In the genomic region with DNA sequence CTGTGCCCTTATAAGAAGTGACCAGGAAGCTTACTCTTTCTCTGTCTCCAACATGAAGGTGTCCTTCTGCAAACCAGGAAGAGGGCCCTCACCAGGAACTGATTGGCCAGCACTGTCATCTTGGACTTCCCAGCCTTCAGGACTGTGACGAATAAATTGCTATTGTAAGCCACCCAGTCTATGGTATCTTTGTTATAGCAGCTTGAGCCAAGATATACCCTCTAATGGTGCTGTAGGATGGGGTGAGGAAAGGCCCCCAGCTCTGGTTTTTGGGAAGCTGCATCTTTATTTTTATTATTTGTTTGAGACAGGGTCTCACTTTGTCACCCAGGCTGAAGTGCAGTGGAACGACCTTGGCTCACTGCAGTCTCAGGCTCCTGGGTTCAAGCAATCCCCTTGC, we compare ENCODE assay signal across 27 cellular contexts. TPM values are rescaled to one million over a fixed set of nuclear protein-coding genes. Genes with fewer than 3 reads are reported as not detected.
DNase-seq lines count a peak whose midpoint lies in the region; ATAC-seq and TF ChIP-seq lines count a peak whose summit lies in the region.
"Had no signal": no experiment of that assay in that cellular context is flagged by ENCODE, and none has a peak within 500 bp of the region (broad histone marks: within the 10 kb centered on the region; RNA-seq: fewer than 3 reads in every experiment).

No MANE protein-coding gene starts in this region.

- TF ChIP-seq EP300 in gastroesophageal sphincter (IDR thresholded peaks at IDR 0.05), result no peak

- H2BK12ac ChIP-seq in trophoblast cell (ENCODE audit: low read length), result peak overlapping the region; percentile 7

- H3K14ac ChIP-seq in trophoblast cell (ENCODE audit: low read length), result no peak overlapping the region

- TF ChIP-seq CTCF in C4-2B (conservative IDR thresholded peaks at IDR 0.05) (no peak), RWPE1 (conservative IDR thresholded peaks at IDR 0.05; ENCODE audit: low read depth) (no peak), gastroesophageal sphincter (IDR thresholded peaks at IDR 0.05) (no peak)

- peak overlapping the region; percentile 20 for H2BK5ac ChIP-seq in trophoblast cell (ENCODE audit: low read depth, low read length, poor library complexity)

- H3K27me3 ChIP-seq in trophoblast cell (ENCODE audit: insufficient read depth, low read length), result no peaks in the 10 kb centered on the region
- H3K27me3 ChIP-seq in gastroesophageal sphincter, result no peaks in the 10 kb centered on the region
- H3K27me3 ChIP-seq: adrenal gland, BE2C had no signal

- H3K4me2 ChIP-seq in trophoblast cell (ENCODE audit: low read length), result no peak overlapping the region

- H2AK5ac ChIP-seq in trophoblast cell (ENCODE audit: low read length), result no peak overlapping the region

- H4K8ac ChIP-seq in trophoblast cell (ENCODE audit: low read depth, low read length), result no peak overlapping the region

- no peak overlapping the region for H3K23ac ChIP-seq in trophoblast cell (ENCODE audit: low read length)

- H3K27ac ChIP-seq in C4-2B (peak overlapping the region; percentile 91), RWPE1 (peak overlapping the region; percentile 96), trophoblast cell (ENCODE audit: low read depth, low read length) (no peak overlapping the region), gastroesophageal sphincter (peak overlapping the region in 2 of 4 donors; percentile 86 to 93)

- no peak for TF ChIP-seq POLR2A in gastroesophageal sphincter (IDR thresholded peaks at IDR 0.05)

- H3K4ac ChIP-seq in trophoblast cell (ENCODE audit: low read depth, low read length), result peak overlapping the region; percentile 38

- no peak overlapping the region for H2BK120ac ChIP-seq in trophoblast cell (ENCODE audit: insufficient read depth, low read length, poor library complexity)

- CTCF ChIA-PET in RWPE1 (lab: Yijun Ruan, JAX), result no interaction called here

- H3K9me3 ChIP-seq in trophoblast cell (ENCODE audit: insufficient read depth, low read depth, low read length) (no peaks in the 10 kb centered on the region), gastroesophageal sphincter (no peaks in the 10 kb centered on the region)
- H3K9me3 ChIP-seq: adrenal gland, BE2C had no signal

- peak overlapping the region in 4 of 5 donors; percentile 20 to 45 (median 42) for H3K4me3 Mint-ChIP-seq in immature natural killer cell
- H3K4me3 Mint-ChIP-seq: stimulated activated naive CD8-positive, alpha-beta T cell treated with anti-CD3 and anti-CD28 coated beads, Interleukin-15, Interleukin-2, amounts not matched to agents 100 ng/mL and 50 ng/mL, for 24 hours had no signal

- H3K36me3 ChIP-seq in trophoblast cell (ENCODE audit: control insufficient read depth in 1 of 2, insufficient read depth in 2 of 2, low read length in 2 of 2), result no peaks in the 10 kb centered on the region
- no peaks in the 10 kb centered on the region for H3K36me3 ChIP-seq in gastroesophageal sphincter
- H3K36me3 ChIP-seq: adrenal gland, BE2C had no signal

- no CpG with 5 or more reads among the region's 2 CpGs for WGBS in trophoblast cell (ENCODE audit: extremely low coverage, insufficient coverage, insufficient read length)
- 80 to 100% methylated on average over 1 to 2 of the region's 2 CpGs for WGBS in gastroesophageal sphincter (ENCODE audit: low coverage in 1 of 2), 2 donors

- H3K4me3 ChIP-seq in trophoblast cell (ENCODE audit: low read depth, low read length) (no peak overlapping the region), gastroesophageal sphincter (no peak overlapping the region)
- H3K4me3 ChIP-seq: adrenal gland, lung had no signal

- H3K9me3 Mint-ChIP-seq in immature natural killer cell, result no peaks in the 10 kb centered on the region
- H3K9me3 Mint-ChIP-seq: activated B cell treated with CpG ODN at 0.5 μM for 24 hours; activated T-cell treated with anti-CD3 and anti-CD28 coated beads, Interleukin-2, amount 50 U/mL, for 72 hours; stimulated activated naive CD8-positive, alpha-beta T cell treated with anti-CD3 and anti-CD28 coated beads, Interleukin-15, Interleukin-2, amounts not matched to agents 100 ng/mL and 50 ng/mL, for 24 hours had no signal

- peaks cover 11 to 12% of the 10 kb centered on the region in 2 experiments for H3K4me1 ChIP-seq in trophoblast cell (ENCODE audit: control insufficient read depth in 1 of 2, insufficient read depth in 2 of 2, low read length in 2 of 2)
- H3K4me1 ChIP-seq in gastroesophageal sphincter, result peaks cover 0 to 45% (median 6%) of the 10 kb centered on the region in 3 donors
- H3K4me1 ChIP-seq: BE2C had no signal

- no peak overlapping the region for H3K18ac ChIP-seq in trophoblast cell (ENCODE audit: low read length)

- no peak overlapping the region for H3K9ac ChIP-seq in trophoblast cell (ENCODE audit: low read length)

- peak overlapping the region in 1 of 6 donors; percentile 22 for H3K27ac Mint-ChIP-seq in immature natural killer cell
- H3K27ac Mint-ChIP-seq: activated B cell treated with CpG ODN at 0.5 μM for 24 hours; stimulated activated naive CD8-positive, alpha-beta T cell treated with anti-CD3 and anti-CD28 coated beads, Interleukin-15, Interleukin-2, amounts not matched to agents 100 ng/mL and 50 ng/mL, for 24 hours had no signal

- POLR2A ChIA-PET in RWPE1 (lab: Yijun Ruan, JAX; ENCODE audit: low non-redundant PET), result no interaction called here

- H4K91ac ChIP-seq in trophoblast cell (ENCODE audit: low read depth, low read length), result peak overlapping the region; percentile 41

- no peak for ATAC-seq in gastroesophageal sphincter

- peaks cover 0 to 4% (median 2%) of the 10 kb centered on the region in 3 donors for H3K27me3 Mint-ChIP-seq in immature natural killer cell (ENCODE audit: low read depth in 3 of 3)
- H3K27me3 Mint-ChIP-seq: activated B cell treated with CpG ODN at 0.5 μM for 24 hours; stimulated activated naive CD8-positive, alpha-beta T cell treated with anti-CD3 and anti-CD28 coated beads, Interleukin-15, Interleukin-2, amounts not matched to agents 100 ng/mL and 50 ng/mL, for 24 hours had no signal

- peaks cover 18% of the 10 kb centered on the region for H3K79me1 ChIP-seq in trophoblast cell (ENCODE audit: low read length)

- H2AFZ ChIP-seq in trophoblast cell (ENCODE audit: insufficient read depth, low read length, poor library complexity), result no peak overlapping the region

- peaks cover 0 to 3% (median 0%) of the 10 kb centered on the region in 3 donors for H3K36me3 Mint-ChIP-seq in immature natural killer cell

- H3K79me2 ChIP-seq in trophoblast cell (ENCODE audit: control insufficient read depth, insufficient read depth, low read length, poor library complexity), result peaks cover 3% of the 10 kb centered on the region

- H3K4me1 Mint-ChIP-seq in immature natural killer cell, result peaks cover 30 to 39% of the 10 kb centered on the region in 2 donors

- no peak overlapping the region for H4K12ac ChIP-seq in trophoblast cell (ENCODE audit: low read depth, low read length)

- no peak for DNase-seq in RWPE1 (ENCODE audit: low spot score)
- no peak for DNase-seq in immature natural killer cell
- DNase-seq in trophoblast cell, result no peak
- DNase-seq in HPDE6-E6E7 (ENCODE audit: extremely low spot score), result no peak
- DNase-seq in NCI-H2227 treated with DMSO at 0.1 percent for 48 hours (lab: John Stamatoyannopoulos, UW), result no peak
- no peak for DNase-seq in inferior parietal cortex (ENCODE audit: extremely low spot score)
- DNase-seq: activated B cell treated with CpG ODN at 0.5 μM for 24 hours; activated CD4-positive, alpha-beta T cell treated with anti-CD3 and anti-CD28 coated beads, Interleukin-2, amount 50 U/mL, for 4 hours; activated naive CD4-positive, alpha-beta T cell treated with Interleukin-2 at 50 U/mL for 16 hours; activated T-cell treated with anti-CD3 and anti-CD28 coated beads, Interleukin-2, amount 50 U/mL, for 72 hours; BE2C; DMS79; effector CD4-positive, alpha-beta T cell; GF-D8; KG1; kidney glomerular epithelial cell; MM.1S; NCI-H146; NCI-H510A; nucleus accumbens; SIG-M5; SW 1271 had no signal

RNA-seq across cellular contexts. Expression of a gene that starts 1.2 kb away (rescaled TPM):
- polyA plus RNA-seq in immature natural killer cell, result 10 to 100 TPM; 53.9 to 70.1 (median 56.7) TPM
- 53.9 and 57.1 TPM in 2 replicates for polyA plus RNA-seq in trophoblast cell (2013)
- 10 to 100 TPM; 26.5 to 53.9 (median 38.5) TPM for total RNA-seq in gastroesophageal sphincter
